Comparison of ENCODE assay signal across 14 cellular contexts in the genomic region with DNA sequence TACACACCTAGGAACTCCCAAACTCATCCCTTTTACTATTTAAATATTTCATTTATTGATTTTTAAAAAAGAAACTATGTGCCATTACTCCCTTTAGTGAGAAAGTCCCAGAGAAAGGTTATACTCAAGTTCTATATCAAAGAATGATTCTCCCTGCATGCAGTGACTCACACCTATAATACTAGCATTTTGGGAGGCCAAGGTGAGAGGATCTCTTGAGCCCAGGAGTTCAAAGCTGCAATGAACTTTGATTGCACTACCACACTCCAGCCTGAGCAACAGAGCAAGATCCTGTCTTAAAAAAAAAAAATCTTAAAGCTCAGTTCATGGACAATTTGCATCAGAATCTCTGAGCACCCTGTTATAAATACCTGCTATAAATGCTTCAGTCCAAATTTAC.
"Had no signal": no experiment of that assay in that cellular context is flagged by ENCODE, and none has a peak within 500 bp of the region (broad histone marks: within the 10 kb centered on the region; RNA-seq: fewer than 3 reads in every experiment).

No MANE protein-coding gene starts in this region.

- ATAC-seq: gastrocnemius medialis, left ventricle myocardium superior, psoas muscle, right lobe of liver had no signal

- H3K27me3 Mint-ChIP-seq: brain; dendritic cell treated with granulocyte-macrophage colony-stimulating factor and Interleukin-4, amounts not matched to agents 40 ng/mL and 50 ng/mL, for 4 days; effector memory CD8-positive, alpha-beta T cell had no signal

- H3K4me3 Mint-ChIP-seq: brain; dendritic cell treated with granulocyte-macrophage colony-stimulating factor and Interleukin-4, amounts not matched to agents 40 ng/mL and 50 ng/mL, for 4 days; nephron progenitor cell; T-cell had no signal

- H3K4me1 Mint-ChIP-seq: brain, nephron progenitor cell had no signal

- DNase-seq: activated gamma-delta T cell, amniotic stem cell, cerebellar nuclear complex, gastrocnemius medialis, kidney, left ventricle myocardium superior, nephron progenitor cell, psoas muscle, right lobe of liver, stomach had no signal

- H3K27ac Mint-ChIP-seq: nephron progenitor cell had no signal

- H3K36me3 Mint-ChIP-seq: brain, T-cell had no signal
